Comparison of ENCODE assay signal across 19 cellular contexts in genomic region chr2:199572571-199572970, GRCh38.
DNase-seq lines count a peak whose midpoint lies in the region; ATAC-seq and TF ChIP-seq lines count a peak whose summit lies in the region.
"Had no signal": no experiment of that assay in that cellular context is flagged by ENCODE, and none has a peak within 500 bp of the region (broad histone marks: within the 10 kb centered on the region; RNA-seq: fewer than 3 reads in every experiment).

No MANE protein-coding gene starts in this region.

- ATAC-seq in naive thymus-derived CD4-positive, alpha-beta T cell = no peak

- peak; percentile 4 for DNase-seq in adipocyte (ENCODE audit: low read depth)
- peak; percentile 81 for DNase-seq in fibroblast of peridontal ligament (ENCODE audit: extremely low read depth)
- peak; percentile 89 for DNase-seq in retinal pigment epithelial cell (ENCODE audit: low read depth)
- no peak for DNase-seq in naive thymus-derived CD4-positive, alpha-beta T cell
- DNase-seq in MV-4-11 (lab: John Stamatoyannopoulos, UW) = no peak
- DNase-seq in dedifferentiated amniotic fluid mesenchymal stem cell (ENCODE audit: extremely low spot score) = no peak
- DNase-seq: BE2C; C1 segment of cervical spinal cord; CD4-positive, CD25-positive, alpha-beta regulatory T cell; CD8-positive, alpha-beta memory T cell; COR-L47; DMS 273 treated with DMSO at 0.1 percent for 48 hours; DMS53; DND-41; EL; GM23248; HCEC 1CT; IMR-90 had no signal

- POLR2A ChIA-PET in naive thymus-derived CD4-positive, alpha-beta T cell (lab: Charles Lee) = no interaction called here

- no peaks in the 10 kb centered on the region for H3K27me3 ChIP-seq in adipocyte (replicated peaks; ENCODE audit: control insufficient read depth, insufficient read depth, low read length)
- no peaks in the 10 kb centered on the region for H3K27me3 ChIP-seq in naive thymus-derived CD4-positive, alpha-beta T cell (ENCODE audit: control insufficient read depth in 2 of 2, insufficient read depth in 2 of 2, low read length in 2 of 2)
- H3K27me3 ChIP-seq: BE2C had no signal

- TF ChIP-seq CTCF in retinal pigment epithelial cell (conservative IDR thresholded peaks at IDR 0.05; ENCODE audit: low read depth, low read length) = no peak

- no peak overlapping the region for H3K9ac ChIP-seq in adipocyte (ENCODE audit: low read length)
- H3K9ac ChIP-seq: GM23248 had no signal

- no peak overlapping the region for H3K4me3 ChIP-seq in adipocyte (ENCODE audit: low read length)
- no peak overlapping the region for H3K4me3 ChIP-seq in retinal pigment epithelial cell (ENCODE audit: low read length)
- H3K4me3 ChIP-seq in naive thymus-derived CD4-positive, alpha-beta T cell (ENCODE audit: low read length) = no peak overlapping the region
- H3K4me3 ChIP-seq: GM23248 had no signal

- intact Hi-C loops in naive thymus-derived CD4-positive, alpha-beta T cell (cut with micrococcal nuclease) = no loop called here

- no peaks in the 10 kb centered on the region for H3K9me3 Mint-ChIP-seq in naive thymus-derived CD4-positive, alpha-beta T cell
- H3K9me3 Mint-ChIP-seq: CD4-positive, CD25-positive, alpha-beta regulatory T cell; CD8-positive, alpha-beta memory T cell had no signal

- H3K36me3 Mint-ChIP-seq in naive thymus-derived CD4-positive, alpha-beta T cell = no peaks in the 10 kb centered on the region
- H3K36me3 Mint-ChIP-seq: CD4-positive, CD25-positive, alpha-beta regulatory T cell; CD8-positive, alpha-beta memory T cell had no signal

- no peak overlapping the region for H3K27ac ChIP-seq in naive thymus-derived CD4-positive, alpha-beta T cell (ENCODE audit: low read depth, low read length)
- H3K27ac ChIP-seq: GM23248, HL-60 had no signal

- no peaks in the 10 kb centered on the region for H3K4me1 Mint-ChIP-seq in naive thymus-derived CD4-positive, alpha-beta T cell
- H3K4me1 Mint-ChIP-seq: CD4-positive, CD25-positive, alpha-beta regulatory T cell; CD8-positive, alpha-beta memory T cell had no signal

- H3K4me1 ChIP-seq in adipocyte (ENCODE audit: control insufficient read depth, insufficient read depth, low read length) = peaks cover 6% of the 10 kb centered on the region
- no peaks in the 10 kb centered on the region for H3K4me1 ChIP-seq in naive thymus-derived CD4-positive, alpha-beta T cell (ENCODE audit: control insufficient read depth in 2 of 2, insufficient read depth in 2 of 2, low read length in 2 of 2)
- H3K4me1 ChIP-seq: BE2C had no signal

- no peak overlapping the region for H3K27ac Mint-ChIP-seq in naive thymus-derived CD4-positive, alpha-beta T cell
- H3K27ac Mint-ChIP-seq: CD4-positive, CD25-positive, alpha-beta regulatory T cell had no signal

- H3K9me3 ChIP-seq in adipocyte (ENCODE audit: control insufficient read depth, low read length) = no peaks in the 10 kb centered on the region
- no peaks in the 10 kb centered on the region for H3K9me3 ChIP-seq in naive thymus-derived CD4-positive, alpha-beta T cell (ENCODE audit: control insufficient read depth in 2 of 3, low read length in 3 of 3)
- H3K9me3 ChIP-seq: BE2C had no signal

- no peak overlapping the region for H3K4me3 Mint-ChIP-seq in naive thymus-derived CD4-positive, alpha-beta T cell
- H3K4me3 Mint-ChIP-seq: CD4-positive, CD25-positive, alpha-beta regulatory T cell; CD8-positive, alpha-beta memory T cell had no signal

- CTCF ChIA-PET in naive thymus-derived CD4-positive, alpha-beta T cell (lab: Charles Lee) = no interaction called here

- H3K36me3 ChIP-seq in adipocyte (ENCODE audit: control insufficient read depth, insufficient read depth, low read length, severe bottlenecking) = no peaks in the 10 kb centered on the region
- no peaks in the 10 kb centered on the region for H3K36me3 ChIP-seq in naive thymus-derived CD4-positive, alpha-beta T cell (ENCODE audit: control insufficient read depth in 2 of 3, insufficient read depth in 3 of 3, low read length in 3 of 3)
- H3K36me3 ChIP-seq: BE2C had no signal

- H3K27me3 Mint-ChIP-seq in naive thymus-derived CD4-positive, alpha-beta T cell = peaks cover 5 to 25% (median 10%) of the 10 kb centered on the region in 5 donors

Comparison
In these comparisons a context has a peak if more than half of its experiments do, and no peak if none do; other contexts are left out.
1. DNase-seq: peak in adipocyte (single experiment), fibroblast of peridontal ligament (single experiment) and retinal pigment epithelial cell (single experiment); none in naive thymus-derived CD4-positive, alpha-beta T cell (0 of 9), MV-4-11 (single experiment) and dedifferentiated amniotic fluid mesenchymal stem cell (single experiment).